ENCODE assay signal across 8 cellular contexts in genomic region chr14:73462815-73463214, GRCh38. TPM values are rescaled to one million over a fixed set of nuclear protein-coding genes. Genes with fewer than 3 reads are reported as not detected.
DNase-seq lines count a peak whose midpoint lies in the region; TF ChIP-seq lines count a peak whose summit lies in the region.

No MANE protein-coding gene starts in this region.

- H3K4me1 Mint-ChIP-seq in endodermal cell (peaks cover 45% of the 10 kb centered on the region), endothelial cell (ENCODE audit: unreplicated experiment) (peaks cover 86% of the 10 kb centered on the region)

- peak overlapping the region; percentile 77; the same call in 1 of the 2 replicates for H2AFZ ChIP-seq in Loucy (ENCODE audit: low read length)

- H3K4me3 ChIP-seq in AG04450 (ENCODE audit: low read depth, low read length): peak overlapping the region; percentile 39
- no peak overlapping the region for H3K4me3 ChIP-seq in Loucy (ENCODE audit: low read length, poor library complexity, severe bottlenecking)
- peak overlapping the region; percentile 15 for H3K4me3 ChIP-seq in endodermal cell (ENCODE audit: low read length)
- peak overlapping the region; percentile 49 for H3K4me3 ChIP-seq in muscle layer of duodenum (ENCODE audit: low read depth in 1 of 2, low read length in 2 of 2)

- no peaks in the 10 kb centered on the region for H3F3A ChIP-seq in Loucy (ENCODE audit: low read depth)

- H3K79me2 ChIP-seq in Loucy (ENCODE audit: insufficient read depth, low read length): peaks cover 5% of the 10 kb centered on the region

- H3K4me3 Mint-ChIP-seq in endodermal cell (no peak overlapping the region), endothelial cell (ENCODE audit: unreplicated experiment) (no peak overlapping the region)

- H3K9ac ChIP-seq in Loucy (ENCODE audit: low read depth, low read length, poor library complexity, severe bottlenecking) (no peak overlapping the region), endodermal cell (ENCODE audit: extremely low read depth, low read length, poor library complexity, severe bottlenecking) (no peak overlapping the region)

- H3K9me3 Mint-ChIP-seq in endodermal cell: no peaks in the 10 kb centered on the region
- no peaks in the 10 kb centered on the region for H3K9me3 Mint-ChIP-seq in endothelial cell (ENCODE audit: unreplicated experiment)

- WGBS in endodermal cell (ENCODE audit: insufficient coverage in 1 of 2, insufficient read length in 1 of 2), 2 experiments: 79 to 84% methylated on average over 4 of the region's 4 CpGs

- H3K36me3 Mint-ChIP-seq in endodermal cell (ENCODE audit: low read depth) (no peaks in the 10 kb centered on the region), endothelial cell (ENCODE audit: low read depth, unreplicated experiment) (peaks cover 11% of the 10 kb centered on the region)

- peaks cover 4% of the 10 kb centered on the region for H4K20me1 ChIP-seq in Loucy (ENCODE audit: insufficient read depth, low read length, poor library complexity, severe bottlenecking)

- H3K4me1 ChIP-seq in Loucy (ENCODE audit: insufficient read depth, low read length, poor library complexity, severe bottlenecking): peaks cover 14% of the 10 kb centered on the region
- peaks cover 14% of the 10 kb centered on the region for H3K4me1 ChIP-seq in endodermal cell (ENCODE audit: control insufficient read depth, insufficient read depth, low read length)
- H3K4me1 ChIP-seq in muscle layer of duodenum (ENCODE audit: control insufficient read depth in 1 of 2, insufficient read depth in 2 of 2, low read length in 2 of 2): peaks cover 31 to 67% of the 10 kb centered on the region in 2 donors

- CTCF ChIA-PET in AG04450 (lab: Charles Lee): interaction anchor here (0.8 to 2.2 kb wide), 3 partner anchors 168 to 289 kb away, joined by 3 to 15 read pairs (median 5); no protein-coding TSS in a partner anchor

- H3K27ac Mint-ChIP-seq in endodermal cell (no peak overlapping the region), endothelial cell (ENCODE audit: unreplicated experiment) (no peak overlapping the region)

- DNase-seq in AG04450 (ENCODE audit: low read depth, low spot score) (no peak), endodermal cell (no peak), T1000 (lab: John Stamatoyannopoulos, UW) (no peak), NCI-H2171 (lab: John Stamatoyannopoulos, UW) (no peak), endothelial cell (ENCODE audit: low spot score) (no peak)
- no peak for DNase-seq in stimulated activated CD4-positive, alpha-beta T cell treated with anti-CD3 and anti-CD28 coated beads, Interleukin-4, amount 100 ng/mL, for 1 hour

- no peaks in the 10 kb centered on the region for H3K9me2 ChIP-seq in Loucy (replicated peaks; ENCODE audit: low read depth, low read length)

- H3K27me3 ChIP-seq in AG04450 (ENCODE audit: control insufficient read depth, insufficient read depth, low read length) (no peaks in the 10 kb centered on the region), Loucy (ENCODE audit: insufficient read depth, low read length, poor library complexity, severe bottlenecking) (no peaks in the 10 kb centered on the region), endodermal cell (ENCODE audit: control insufficient read depth, insufficient read depth, low read length, poor library complexity, severe bottlenecking) (no peaks in the 10 kb centered on the region), muscle layer of duodenum (ENCODE audit: low read depth, low read length) (no peaks in the 10 kb centered on the region)

- H3K9me3 ChIP-seq in AG04450 (ENCODE audit: control insufficient read depth, insufficient read depth, low read length): no peaks in the 10 kb centered on the region; the same call in 1 of the 2 replicates
- no peaks in the 10 kb centered on the region for H3K9me3 ChIP-seq in Loucy (ENCODE audit: insufficient read depth, low read depth, low read length)
- H3K9me3 ChIP-seq in endodermal cell (ENCODE audit: control insufficient read depth, low read length): no peaks in the 10 kb centered on the region
- H3K9me3 ChIP-seq in muscle layer of duodenum (ENCODE audit: control insufficient read depth in 1 of 2, low read length in 2 of 2): no peaks in the 10 kb centered on the region

- H3K27ac ChIP-seq in AG04450 (ENCODE audit: low read depth, low read length): peak overlapping the region; percentile 69
- H3K27ac ChIP-seq in endodermal cell (ENCODE audit: low read depth, low read length): no peak overlapping the region
- H3K27ac ChIP-seq in muscle layer of duodenum (ENCODE audit: low read length): peak overlapping the region; percentile 84

- POLR2A ChIA-PET in AG04450 (lab: Yijun Ruan, JAX): interaction anchor here (0.7 to 2.3 kb wide), 3 partner anchors 18 to 28 kb away, joined by 5 to 7 read pairs (median 6); partner anchors contain the start of gene RIOX1

- no peaks in the 10 kb centered on the region for H3K36me3 ChIP-seq in Loucy (ENCODE audit: insufficient read depth, low read length)
- no peaks in the 10 kb centered on the region for H3K36me3 ChIP-seq in endodermal cell (ENCODE audit: control insufficient read depth, insufficient read depth, low read length)
- no peaks in the 10 kb centered on the region for H3K36me3 ChIP-seq in muscle layer of duodenum (ENCODE audit: control insufficient read depth in 1 of 2, insufficient read depth in 2 of 2, low read length in 2 of 2)

- TF ChIP-seq CTCF in AG04450 (IDR thresholded peaks at IDR 0.05; ENCODE audit: low read depth, low read length): no peak
- no peak for TF ChIP-seq CTCF in Loucy (conservative IDR thresholded peaks at IDR 0.05; ENCODE audit: low read length)
- TF ChIP-seq CTCF in endodermal cell (conservative IDR thresholded peaks at IDR 0.05): no peak
- no peak for TF ChIP-seq CTCF in endothelial cell (IDR thresholded peaks at IDR 0.05; ENCODE audit: unreplicated experiment)

- no peak overlapping the region for H3K4me2 ChIP-seq in Loucy (ENCODE audit: low read depth, low read length, poor library complexity, severe bottlenecking)

- H3K27me3 Mint-ChIP-seq in endodermal cell (ENCODE audit: insufficient read depth): no peaks in the 10 kb centered on the region
- H3K27me3 Mint-ChIP-seq in endothelial cell (ENCODE audit: unreplicated experiment): peaks cover 4% of the 10 kb centered on the region

RNA-seq across cellular contexts. Expression of gene NUMB, which starts 4.5 kb away (rescaled TPM):
- polyA plus RNA-seq in AG04450 (2011; rRNA removed): 130 and 152 TPM in 2 replicates
- 153 and 216 TPM in 2 replicates for polyA minus RNA-seq in AG04450 (2011; rRNA and poly(A)+ RNA removed)
- 10 to 100 TPM; 79.9 to 85.2 TPM for total RNA-seq in endodermal cell
- 44.4 TPM for polyA plus RNA-seq in endodermal cell (2013, experiment 1 of 2)
- polyA plus RNA-seq in endodermal cell (2013, experiment 2 of 2): 38.5 TPM
- total RNA-seq in endothelial cell (ENCODE audit: unreplicated experiment): 218 TPM

RNA-seq across cellular contexts. Expression of gene RIOX1, which starts 27.9 kb away (rescaled TPM):
- 7.0 and 8.4 TPM in 2 replicates for polyA plus RNA-seq in AG04450 (2011; rRNA removed)
- polyA minus RNA-seq in AG04450 (2011; rRNA and poly(A)+ RNA removed): 8.9 and 12.0 TPM in 2 replicates
- 10 to 100 TPM; 20.1 to 21.5 TPM for total RNA-seq in endodermal cell
- 13.2 TPM for polyA plus RNA-seq in endodermal cell (2013, experiment 1 of 2)
- 12.3 TPM for polyA plus RNA-seq in endodermal cell (2013, experiment 2 of 2)
- 15.4 TPM for total RNA-seq in endothelial cell (ENCODE audit: unreplicated experiment)
